Comparison of ENCODE assay signal across 8 cellular contexts in the genomic region with DNA sequence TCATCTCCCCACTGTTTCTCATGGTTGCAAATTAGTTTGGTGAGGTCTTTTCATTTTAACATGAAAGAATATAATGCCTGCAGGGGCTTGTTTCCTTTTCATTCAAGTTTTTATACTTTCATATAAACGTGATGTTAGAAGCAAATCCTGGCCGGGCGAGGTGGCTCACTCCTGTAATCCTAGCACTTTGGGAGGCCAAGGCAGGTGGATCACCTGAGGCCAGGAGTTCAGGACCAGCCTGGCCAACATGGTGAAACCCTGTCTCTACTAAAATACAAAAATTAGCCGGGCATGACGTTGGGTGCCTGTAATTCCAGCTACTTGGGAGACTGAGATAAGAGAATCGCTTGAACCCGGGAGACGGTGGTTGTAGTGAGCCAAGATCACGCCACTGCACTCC. TPM values are rescaled to one million over a fixed set of nuclear protein-coding genes. Genes with fewer than 3 reads are reported as not detected.
A peak's percentile ranks its signal among the peaks of the same experiment; 100 is the strongest.
DNase-seq lines count a peak whose midpoint lies in the region; ATAC-seq and TF ChIP-seq lines count a peak whose summit lies in the region.
"Not testable (repeated sequence)": the region's sequence is repeated elsewhere in the genome, so short reads cannot be mapped to it uniquely, and the experiment has no call there.

No MANE protein-coding gene starts in this region.

- not testable (repeated sequence) for TF ChIP-seq POLR2A in esophagus squamous epithelium (IDR thresholded peaks at IDR 0.05)

- peaks cover 41% of the 10 kb centered on the region for H3K36me3 Mint-ChIP-seq in activated CD4-positive, alpha-beta T cell treated with anti-CD3 and anti-CD28 coated beads, Interleukin-2, amount 10 ng/mL, durations not matched to agents 24 days and 14 days (ENCODE audit: low read depth)
- H3K36me3 Mint-ChIP-seq in neural progenitor cell, result peaks cover 19% of the 10 kb centered on the region
- H3K36me3 Mint-ChIP-seq in stimulated activated naive B cell treated with anti-CD40 and anti-IgM and Interleukin-4, amounts not matched to agents 10 μg/mL and 1 μg/mL and 100 μg/mL, for 72 hours, result peaks cover 27 to 28% of the 10 kb centered on the region in 2 donors

- not testable (repeated sequence) for BruUV-seq in A673 (replicated peaks; lab: Mats Ljungman, UMichigan); mammary epithelial cell (replicated peaks; lab: Mats Ljungman, UMichigan)

- not testable (repeated sequence) for TF ChIP-seq CTCF in A673 (conservative IDR thresholded peaks at IDR 0.05; ENCODE audit: low read depth, low read length); mammary epithelial cell (conservative IDR thresholded peaks at IDR 0.05 in 1 of 2, IDR thresholded peaks at IDR 0.05 in 1 of 2; ENCODE audit: extremely low read depth in 1 of 2, insufficient read depth in 1 of 2, low read depth in 1 of 2, low read length in 2 of 2); esophagus squamous epithelium (IDR thresholded peaks at IDR 0.05); left lung (IDR thresholded peaks at IDR 0.05); neural progenitor cell (IDR thresholded peaks at IDR 0.05)

- intact Hi-C loops in A673 (cut with micrococcal nuclease; ENCODE audit: unreplicated experiment); mammary epithelial cell (cut with micrococcal nuclease); esophagus squamous epithelium (cut with DNase I); left lung (cut with DNase I): not testable (repeated sequence)
- intact Hi-C loops in activated CD4-positive, alpha-beta T cell treated with anti-CD3 and anti-CD28 coated beads, Interleukin-2, amount 10 ng/mL, durations not matched to agents 24 days and 14 days (cut with micrococcal nuclease), result loop anchor here (5.0 kb wide), 1 partner anchor 184 kb away; a partner anchor contains a TSS

- H3K4me2 ChIP-seq in mammary epithelial cell (ENCODE audit: insufficient read depth, low read depth, low read length) (peak overlapping the region; percentile 66), neural progenitor cell (peak overlapping the region; percentile 59)

- CTCF ChIA-PET in A673 (lab: Charles Lee); mammary epithelial cell (lab: Charles Lee; ENCODE audit: low non-redundant PET): not testable (repeated sequence)

- not testable (repeated sequence) for H3K27me3 ChIP-seq in A673 (replicated peaks; ENCODE audit: insufficient read depth, low read depth, low read length, poor library complexity); HUES48 (ENCODE audit: control insufficient read depth, insufficient read depth, low read length); mammary epithelial cell (ENCODE audit: insufficient read depth, low read length); esophagus squamous epithelium; left lung; neural progenitor cell

- H2AFZ ChIP-seq in mammary epithelial cell (ENCODE audit: low read depth, low read length); neural progenitor cell (replicated peaks): not testable (repeated sequence)

- peak overlapping the region; percentile 4 for H3K27ac ChIP-seq in A673 (ENCODE audit: low read depth, low read length, poor library complexity, severe bottlenecking)
- peak overlapping the region; percentile 93 for H3K27ac ChIP-seq in HUES48 (ENCODE audit: low read depth, low read length)
- H3K27ac ChIP-seq in mammary epithelial cell (ENCODE audit: insufficient read depth, low read depth, low read length), result peak overlapping the region; percentile 91
- H3K27ac ChIP-seq in esophagus squamous epithelium, result peak overlapping the region; percentile 66 to 77 (median 75)
- peak overlapping the region; percentile 72 to 79 for H3K27ac ChIP-seq in left lung
- H3K27ac ChIP-seq in neural progenitor cell, result not testable (repeated sequence)

- in situ Hi-C loops in mammary epithelial cell (cut with MboI; ENCODE audit: low sequenced_read_pairs in 2 of 2), result not testable (repeated sequence)

- WGBS in mammary epithelial cell (ENCODE audit: low coverage, missing lambda C conversion rate), result 63% methylated on average over 7 of the region's 9 CpGs
- WGBS in esophagus squamous epithelium, 2 donors, result 55 to 67% methylated on average over 9 of the region's 9 CpGs

- ATAC-seq in left lung; stimulated activated naive B cell treated with anti-CD40 and anti-IgM and Interleukin-4, amounts not matched to agents 10 μg/mL and 1 μg/mL and 100 μg/mL, for 72 hours (replicated peaks): not testable (repeated sequence)

- not testable (repeated sequence) for H3K27ac Mint-ChIP-seq in activated CD4-positive, alpha-beta T cell treated with anti-CD3 and anti-CD28 coated beads, Interleukin-2, amount 10 ng/mL, durations not matched to agents 24 days and 14 days
- peak overlapping the region; percentile 74 for H3K27ac Mint-ChIP-seq in neural progenitor cell
- peak overlapping the region; percentile 77 for H3K27ac Mint-ChIP-seq in stimulated activated naive B cell treated with anti-CD40 and anti-IgM and Interleukin-4, amounts not matched to agents 10 μg/mL and 1 μg/mL and 100 μg/mL, for 72 hours

- H3K4me3 ChIP-seq in A673 (ENCODE audit: low read depth, low read length, poor library complexity, severe bottlenecking); mammary epithelial cell (replicated peaks in 1 of 3; ENCODE audit: insufficient read depth in 1 of 3, low read depth in 2 of 3, low read length in 3 of 3): not testable (repeated sequence)
- H3K4me3 ChIP-seq in HUES48 (ENCODE audit: low read depth, low read length) (peak overlapping the region; percentile 18; the same call in 1 of the 2 replicates), esophagus squamous epithelium (peak overlapping the region in 3 of 4 donors; percentile 27 to 58 (median 34)), left lung (peak overlapping the region in 1 of 2 donors; percentile 33), neural progenitor cell (peak overlapping the region; percentile 21)

- H3K4me1 Mint-ChIP-seq in activated CD4-positive, alpha-beta T cell treated with anti-CD3 and anti-CD28 coated beads, Interleukin-2, amount 10 ng/mL, durations not matched to agents 24 days and 14 days, result peaks cover 38% of the 10 kb centered on the region
- peaks cover 19% of the 10 kb centered on the region for H3K4me1 Mint-ChIP-seq in neural progenitor cell
- peaks cover 19 to 39% of the 10 kb centered on the region in 2 donors for H3K4me1 Mint-ChIP-seq in stimulated activated naive B cell treated with anti-CD40 and anti-IgM and Interleukin-4, amounts not matched to agents 10 μg/mL and 1 μg/mL and 100 μg/mL, for 72 hours

- dilution Hi-C loops in mammary epithelial cell (cut with HindIII; ENCODE audit: low sequenced_read_pairs), result not testable (repeated sequence)

- not testable (repeated sequence) for H4K20me1 ChIP-seq in mammary epithelial cell (ENCODE audit: insufficient read depth, low read length); neural progenitor cell (ENCODE audit: low read depth)

- H3K36me3 ChIP-seq in A673 (ENCODE audit: insufficient read depth, low read length, poor library complexity, severe bottlenecking); neural progenitor cell: not testable (repeated sequence)
- H3K36me3 ChIP-seq in HUES48 (ENCODE audit: control insufficient read depth, insufficient read depth, low read length) (peaks cover 21% of the 10 kb centered on the region), mammary epithelial cell (ENCODE audit: insufficient read depth, low read length) (peaks cover 12% of the 10 kb centered on the region), esophagus squamous epithelium (peaks cover 6 to 40% (median 14%) of the 10 kb centered on the region in 3 donors), left lung (peaks cover 0 to 36% of the 10 kb centered on the region in 2 donors)

- not testable (repeated sequence) for H3K9me3 ChIP-seq in A673 (ENCODE audit: low read depth, low read length, poor library complexity, severe bottlenecking); HUES48 (ENCODE audit: control insufficient read depth, insufficient read depth, low read length); mammary epithelial cell (replicated peaks; ENCODE audit: insufficient read depth, low read length); esophagus squamous epithelium; left lung; neural progenitor cell (ENCODE audit: low read depth)

- not testable (repeated sequence) for DNase-seq in A673 (ENCODE audit: low spot score); activated CD4-positive, alpha-beta T cell treated with anti-CD3 and anti-CD28 coated beads, Interleukin-2, amount 10 ng/mL, durations not matched to agents 24 days and 14 days; mammary epithelial cell; esophagus squamous epithelium (lab: John Stamatoyannopoulos, UW); left lung; neural progenitor cell (ENCODE audit: low spot score); stimulated activated naive B cell treated with anti-CD40 and anti-IgM and Interleukin-4, amounts not matched to agents 10 μg/mL and 1 μg/mL and 100 μg/mL, for 72 hours

- peaks cover 30% of the 10 kb centered on the region for H3F3A ChIP-seq in neural progenitor cell (ENCODE audit: low read depth)

- H3K79me2 ChIP-seq in mammary epithelial cell (ENCODE audit: insufficient read depth, low read length); neural progenitor cell (ENCODE audit: low read depth): not testable (repeated sequence)

- not testable (repeated sequence) for H3K9ac ChIP-seq in HUES48 (ENCODE audit: low read depth, low read length); neural progenitor cell
- peak overlapping the region; percentile 83 for H3K9ac ChIP-seq in mammary epithelial cell (ENCODE audit: insufficient read depth, low read length)

- POLR2A ChIA-PET in A673 (lab: Charles Lee; ENCODE audit: low non-redundant PET), result not testable (repeated sequence)

- peak overlapping the region; percentile 52 for H3K4me3 Mint-ChIP-seq in activated CD4-positive, alpha-beta T cell treated with anti-CD3 and anti-CD28 coated beads, Interleukin-2, amount 10 ng/mL, durations not matched to agents 24 days and 14 days
- peak overlapping the region; percentile 80 for H3K4me3 Mint-ChIP-seq in neural progenitor cell
- H3K4me3 Mint-ChIP-seq in stimulated activated naive B cell treated with anti-CD40 and anti-IgM and Interleukin-4, amounts not matched to agents 10 μg/mL and 1 μg/mL and 100 μg/mL, for 72 hours, result peak overlapping the region; percentile 71 to 81

- not testable (repeated sequence) for H3K27me3 Mint-ChIP-seq in activated CD4-positive, alpha-beta T cell treated with anti-CD3 and anti-CD28 coated beads, Interleukin-2, amount 10 ng/mL, durations not matched to agents 24 days and 14 days; neural progenitor cell (ENCODE audit: insufficient read depth, low read depth); stimulated activated naive B cell treated with anti-CD40 and anti-IgM and Interleukin-4, amounts not matched to agents 10 μg/mL and 1 μg/mL and 100 μg/mL, for 72 hours

- H3K9me3 Mint-ChIP-seq in activated CD4-positive, alpha-beta T cell treated with anti-CD3 and anti-CD28 coated beads, Interleukin-2, amount 10 ng/mL, durations not matched to agents 24 days and 14 days; neural progenitor cell; stimulated activated naive B cell treated with anti-CD40 and anti-IgM and Interleukin-4, amounts not matched to agents 10 μg/mL and 1 μg/mL and 100 μg/mL, for 72 hours: not testable (repeated sequence)

- H3K4me1 ChIP-seq in A673 (ENCODE audit: insufficient read depth, low read length, poor library complexity, severe bottlenecking) (peaks cover 13% of the 10 kb centered on the region), HUES48 (ENCODE audit: control insufficient read depth, insufficient read depth, low read length) (peaks cover 16% of the 10 kb centered on the region), mammary epithelial cell (ENCODE audit: insufficient read depth, low read length) (peaks cover 30% of the 10 kb centered on the region), esophagus squamous epithelium (peaks cover 0 to 42% (median 31%) of the 10 kb centered on the region in 3 donors), left lung (peaks cover 0 to 32% of the 10 kb centered on the region in 2 donors), neural progenitor cell (peaks cover 10% of the 10 kb centered on the region)

RNA-seq across cellular contexts. Expression of a gene that starts 27.5 kb away (rescaled TPM):
- 46.3 and 52.2 TPM in 2 replicates for total RNA-seq in A673 (2021)
- 58.3 and 62.6 TPM in 2 replicates for total RNA-seq in activated CD4-positive, alpha-beta T cell treated with anti-CD3 and anti-CD28 coated beads, Interleukin-2, amount 10 ng/mL, durations not matched to agents 24 days and 14 days
- total RNA-seq in mammary epithelial cell, result 10 to 100 TPM; 36.2 to 77.8 TPM
- 57.1 TPM for polyA plus RNA-seq in mammary epithelial cell
- 67.3 TPM for polyA minus RNA-seq in mammary epithelial cell
- 10 to 100 TPM; 24.2 to 32.7 (median 29.7) TPM for total RNA-seq in esophagus squamous epithelium
- total RNA-seq in left lung, result 10 to 100 TPM; 32.9 to 34.9 TPM
- 25.1 and 28.6 TPM in 2 replicates for total RNA-seq in neural progenitor cell (ENCODE audit: low replicate concordance)

RNA-seq across cellular contexts. Expression of a gene that starts 56.8 kb away (rescaled TPM):
- total RNA-seq in A673 (2021), result 157 and 158 TPM in 2 replicates
- total RNA-seq in activated CD4-positive, alpha-beta T cell treated with anti-CD3 and anti-CD28 coated beads, Interleukin-2, amount 10 ng/mL, durations not matched to agents 24 days and 14 days, result 142 and 164 TPM in 2 replicates
- 100 to 1,000 TPM; 173 to 176 TPM for total RNA-seq in mammary epithelial cell
- polyA plus RNA-seq in mammary epithelial cell, result 98.1 TPM
- 175 TPM for polyA minus RNA-seq in mammary epithelial cell
- total RNA-seq in esophagus squamous epithelium, result 100 to 1,000 TPM in 2 of 4 donors, 10 to 100 TPM in 2; 68.3 to 121 (median 104) TPM
- 100 to 1,000 TPM; 211 to 231 TPM for total RNA-seq in left lung
- total RNA-seq in neural progenitor cell (ENCODE audit: low replicate concordance), result 65.4 and 79.3 TPM in 2 replicates
